Comparison of ENCODE assay signal across 12 cellular contexts in the genomic region with DNA sequence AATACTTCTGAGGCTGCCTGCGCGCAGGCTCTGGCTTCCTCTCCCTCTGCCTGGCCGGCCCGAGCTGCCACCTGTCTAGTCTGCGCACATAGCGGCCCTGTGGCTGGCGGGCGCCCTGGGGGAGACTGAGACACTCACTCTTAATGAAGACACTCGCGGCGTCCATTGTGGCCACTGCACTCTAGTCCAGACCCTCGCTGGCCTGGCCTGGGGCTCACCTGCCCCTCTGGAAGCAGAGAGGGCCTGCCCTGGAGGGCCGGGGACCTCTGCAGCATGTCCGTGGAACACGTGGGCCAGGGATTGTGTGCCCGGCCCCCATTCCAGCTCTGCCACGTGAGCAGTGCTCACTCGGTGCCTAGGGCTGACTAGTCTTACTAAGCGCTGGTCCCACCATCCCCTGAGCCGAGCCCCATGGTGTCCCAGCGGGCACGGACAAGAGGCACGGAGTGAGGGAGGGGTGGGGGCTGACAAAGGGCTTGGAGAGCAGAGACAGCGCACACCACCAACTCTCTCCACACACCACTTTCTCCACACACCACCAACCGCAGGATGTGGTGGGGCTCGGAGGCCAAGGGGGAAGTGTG.
DNase-seq lines count a peak whose midpoint lies in the region; ATAC-seq and TF ChIP-seq lines count a peak whose summit lies in the region.
"Had no signal": no experiment of that assay in that cellular context is flagged by ENCODE, and none has a peak within 500 bp of the region (broad histone marks: within the 10 kb centered on the region; RNA-seq: fewer than 3 reads in every experiment).

No MANE protein-coding gene starts in this region.

- no peak overlapping the region for H3K27ac ChIP-seq in BLaER1 treated with 17β-estradiol and CSF1 and Interleukin-3, amounts not matched to agents 10 nM and 100 nM
- H3K27ac ChIP-seq in HL-60 (replicated peaks) (peak overlapping the region; percentile 70), testis (no peak overlapping the region)

- peaks cover 29% of the 10 kb centered on the region for H3K4me1 Mint-ChIP-seq in activated T-cell treated with anti-CD3 and anti-CD28 coated beads, Interleukin-2, amount 50 U/mL, for 72 hours (ENCODE audit: low read depth)
- H3K4me1 Mint-ChIP-seq in natural killer cell: peaks cover 27 to 31% of the 10 kb centered on the region in 2 donors

- TF ChIP-seq CTCF in HL-60 (IDR thresholded peaks at IDR 0.05; ENCODE audit: insufficient read depth, low read length) (no peak), natural killer cell (IDR thresholded peaks at IDR 0.05) (no peak), testis (IDR thresholded peaks at IDR 0.05) (no peak)

- H4K20me1 ChIP-seq in BLaER1 treated with 17β-estradiol and CSF1 and Interleukin-3, amounts not matched to agents 10 nM and 100 nM: peaks cover 85 to 96% (median 94%) of the 10 kb centered on the region in 11 experiments

- no peak for TF ChIP-seq POLR2A in testis (IDR thresholded peaks at IDR 0.05)

- no peaks in the 10 kb centered on the region for H3K9me3 ChIP-seq in BLaER1 treated with 17β-estradiol and CSF1 and Interleukin-3, amounts not matched to agents 10 nM and 100 nM (replicated peaks in 1 of 11)
- H3K9me3 ChIP-seq in testis: no peaks in the 10 kb centered on the region

- H3K36me3 Mint-ChIP-seq in activated T-cell treated with anti-CD3 and anti-CD28 coated beads, Interleukin-2, amount 50 U/mL, for 72 hours (ENCODE audit: insufficient read depth in 2 of 2): no peaks in the 10 kb centered on the region
- no peaks in the 10 kb centered on the region for H3K36me3 Mint-ChIP-seq in natural killer cell

- peak overlapping the region; percentile 68 to 93 (median 86) for H3K4me2 ChIP-seq in BLaER1 treated with 17β-estradiol and CSF1 and Interleukin-3, amounts not matched to agents 10 nM and 100 nM

- peak overlapping the region in 1 of 11 experiments; percentile 44; a peak in 1 of 22 replicates for H3K9ac ChIP-seq in BLaER1 treated with 17β-estradiol and CSF1 and Interleukin-3, amounts not matched to agents 10 nM and 100 nM

- no peaks in the 10 kb centered on the region for H3K27me3 Mint-ChIP-seq in activated T-cell treated with anti-CD3 and anti-CD28 coated beads, Interleukin-2, amount 50 U/mL, for 72 hours (ENCODE audit: low read depth)
- H3K27me3 Mint-ChIP-seq in natural killer cell (ENCODE audit: low read depth in 2 of 2): peaks cover 7 to 13% of the 10 kb centered on the region in 2 donors

- peaks cover 0 to 15% (median 0%) of the 10 kb centered on the region in 11 experiments; a peak in 5 of 22 replicates for H3K27me3 ChIP-seq in BLaER1 treated with 17β-estradiol and CSF1 and Interleukin-3, amounts not matched to agents 10 nM and 100 nM
- H3K27me3 ChIP-seq in HL-60 (ENCODE audit: insufficient read depth, poor library complexity, severe bottlenecking): no peaks in the 10 kb centered on the region
- no peaks in the 10 kb centered on the region for H3K27me3 ChIP-seq in testis

- H3K9me3 Mint-ChIP-seq in activated T-cell treated with anti-CD3 and anti-CD28 coated beads, Interleukin-2, amount 50 U/mL, for 72 hours: no peaks in the 10 kb centered on the region
- H3K9me3 Mint-ChIP-seq in natural killer cell: no peaks in the 10 kb centered on the region

- H3K27ac Mint-ChIP-seq in activated T-cell treated with anti-CD3 and anti-CD28 coated beads, Interleukin-2, amount 50 U/mL, for 72 hours: peak overlapping the region; percentile 8
- peak overlapping the region in 1 of 2 donors; percentile 34 for H3K27ac Mint-ChIP-seq in natural killer cell

- H3K4me3 Mint-ChIP-seq in activated T-cell treated with anti-CD3 and anti-CD28 coated beads, Interleukin-2, amount 50 U/mL, for 72 hours: peak overlapping the region; percentile 6 to 53
- peak overlapping the region; percentile 81 for H3K4me3 Mint-ChIP-seq in natural killer cell

- DNase-seq in HL-60 (ENCODE audit: low read depth in 1 of 2, low spot score in 1 of 2) (peak in 1 of 2 experiments; percentile 73), natural killer cell (no peak), nucleus accumbens (lab: John Stamatoyannopoulos, UW) (no peak), testis (no peak)
- peak in 1 of 2 donors; percentile 19 for DNase-seq in activated T-cell treated with anti-CD3 and anti-CD28 coated beads, Interleukin-2, amount 50 U/mL, for 72 hours
- DNase-seq: amygdala, foreskin melanocyte, NCI-H526, SIG-M5 had no signal

- H3K36me3 ChIP-seq in BLaER1 treated with 17β-estradiol and CSF1 and Interleukin-3, amounts not matched to agents 10 nM and 100 nM: peaks cover 0 to 14% (median under 1%) of the 10 kb centered on the region in 11 experiments; a peak in 8 of 22 replicates
- H3K36me3 ChIP-seq in testis (ENCODE audit: low read depth, missing control alignments): no peaks in the 10 kb centered on the region

- peak; percentile 47 to 54 for ATAC-seq in activated T-cell treated with anti-CD3 and anti-CD28 coated beads, Interleukin-2, amount 50 U/mL, for 72 hours (replicated peaks in 1 of 2)
- ATAC-seq in natural killer cell (peak in 2 of 3 donors; percentile 46 to 73), GM18909 (IDR thresholded peaks at IDR 0.05; ENCODE audit: poor library complexity, unreplicated experiment) (no peak), GM21515 (IDR thresholded peaks at IDR 0.05; ENCODE audit: unreplicated experiment) (no peak)

- 78 to 84% methylated on average over 18 to 26 of the region's 26 CpGs for WGBS in testis, 2 donors

- H3K4me3 ChIP-seq in BLaER1 treated with 17β-estradiol and CSF1 and Interleukin-3, amounts not matched to agents 10 nM and 100 nM: 0 out of 20 replicates have a peak overlapping the region, but pooled peaks of 1 of the 10 experiments have one; percentile 19
- H3K4me3 ChIP-seq in HL-60 (replicated peaks; ENCODE audit: insufficient read depth, low read length) (no peak overlapping the region), testis (no peak overlapping the region)

- H3K4me1 ChIP-seq in BLaER1 treated with 17β-estradiol and CSF1 and Interleukin-3, amounts not matched to agents 10 nM and 100 nM: peaks cover 35 to 68% (median 56%) of the 10 kb centered on the region in 10 experiments
- peaks cover 6% of the 10 kb centered on the region for H3K4me1 ChIP-seq in testis

- intact Hi-C loops in natural killer cell (cut with micrococcal nuclease): no loop called here
- intact Hi-C loops in testis (cut with DNase I; ENCODE audit: low total_unique reads): no loop called here

Comparison
In these comparisons a context has a peak if more than half of its experiments do, and no peak if none do; other contexts are left out.
1. ATAC-seq: peak in activated T-cell treated with anti-CD3 and anti-CD28 coated beads, Interleukin-2, amount 50 U/mL, for 72 hours (2 of 2) and natural killer cell (2 of 3); none in GM18909 (single experiment) and GM21515 (single experiment).